ENCODE assay signal across 1 cellular context in genomic region chr2:99278793-99279291, GRCh38.
A peak's percentile ranks its signal among the peaks of the same experiment; 100 is the strongest.
TF ChIP-seq lines count a peak whose summit lies in the region.

No MANE protein-coding gene starts in this region.

TF ChIP-seq in HepG2, 621 proteins besides CTCF, POLR2A, EP300 and RAD21 (continued from another document and continues in another):
- TF ChIP-seq RERE (CRISPR knock-in tag; IDR thresholded peaks at IDR 0.05; ENCODE audit: low read depth) (peak; percentile 97), ZNF362 (CRISPR knock-in tag; IDR thresholded peaks at IDR 0.05; ENCODE audit: borderline replicate concordance) (peak; percentile 51; the same call in 1 of the 2 replicates), FOXK2 (IDR thresholded peaks at IDR 0.05) (0 out of 2 replicates have a peak, but pooled peaks have one; percentile 13), HBP1 (CRISPR knock-in tag; IDR thresholded peaks at IDR 0.05; ENCODE audit: low read depth) (0 out of 2 replicates have a peak, but pooled peaks have one; percentile 52), HINFP (CRISPR knock-in tag; IDR thresholded peaks at IDR 0.05; ENCODE audit: low read depth) (no peak), POGZ (CRISPR knock-in tag; IDR thresholded peaks at IDR 0.05) (peak; percentile 54; the same call in 1 of the 2 replicates), ZBTB39 (CRISPR knock-in tag; IDR thresholded peaks at IDR 0.05) (no peak), NFATC3 (CRISPR knock-in tag; IDR thresholded peaks at IDR 0.05) (0 out of 2 replicates have a peak, but pooled peaks have one; percentile 52), ZNF704 (CRISPR knock-in tag; IDR thresholded peaks at IDR 0.05; ENCODE audit: borderline replicate concordance) (no peak), POLR2G (IDR thresholded peaks at IDR 0.05; ENCODE audit: low read depth, low read length) (0 out of 2 replicates have a peak, but pooled peaks have one; percentile 13), PLSCR1 (CRISPR knock-in tag; IDR thresholded peaks at IDR 0.05; ENCODE audit: borderline replicate concordance) (no peak), ZBTB8A (CRISPR knock-in tag; IDR thresholded peaks at IDR 0.05; ENCODE audit: borderline replicate concordance, low read depth) (no peak), REXO4 (CRISPR knock-in tag; IDR thresholded peaks at IDR 0.05; ENCODE audit: borderline replicate concordance) (no peak), HDAC2 (CRISPR knock-in tag; IDR thresholded peaks at IDR 0.05) (peak; percentile 99), ZSCAN20 (CRISPR knock-in tag; IDR thresholded peaks at IDR 0.05; ENCODE audit: borderline replicate concordance) (no peak), ESRRA (CRISPR knock-in tag; IDR thresholded peaks at IDR 0.05; ENCODE audit: low read depth) (peak; percentile 27; the same call in 1 of the 2 replicates), ZNF143 (CRISPR knock-in tag; IDR thresholded peaks at IDR 0.05) (0 out of 2 replicates have a peak, but pooled peaks have one; percentile 25), ZNF652 (CRISPR knock-in tag; IDR thresholded peaks at IDR 0.05; ENCODE audit: borderline replicate concordance, low read depth) (0 out of 2 replicates have a peak, but pooled peaks have one; percentile 12), REST (IDR thresholded peaks at IDR 0.05; ENCODE audit: borderline replicate concordance in 1 of 2, low read depth in 1 of 2, low read length in 2 of 2) (peak in 1 of 2 experiments; percentile 59; a peak in 2 of 4 replicates), ZNF572 (CRISPR knock-in tag; IDR thresholded peaks at IDR 0.05) (no peak), HNRNPH1 (optimal IDR thresholded peaks at IDR 0.05; ENCODE audit: low read depth, low read length) (no peak), ZNF451 (CRISPR knock-in tag; IDR thresholded peaks at IDR 0.05) (no peak), PAWR (CRISPR knock-in tag; IDR thresholded peaks at IDR 0.05; ENCODE audit: borderline replicate concordance) (no peak), CBFB (CRISPR knock-in tag; IDR thresholded peaks at IDR 0.05) (peak; percentile 100), PATZ1 (CRISPR knock-in tag; IDR thresholded peaks at IDR 0.05) (peak; percentile 57; the same call in 1 of the 2 replicates), NBN (conservative IDR thresholded peaks at IDR 0.05) (no peak), ZNF800 (CRISPR knock-in tag; IDR thresholded peaks at IDR 0.05) (0 out of 2 replicates have a peak, but pooled peaks have one; percentile 51), RARA (CRISPR knock-in tag; IDR thresholded peaks at IDR 0.05) (peak; percentile 87), ZNF512 (CRISPR knock-in tag; IDR thresholded peaks at IDR 0.05) (no peak)
